Comparison of ENCODE assay signal across 14 cellular contexts in the genomic region with DNA sequence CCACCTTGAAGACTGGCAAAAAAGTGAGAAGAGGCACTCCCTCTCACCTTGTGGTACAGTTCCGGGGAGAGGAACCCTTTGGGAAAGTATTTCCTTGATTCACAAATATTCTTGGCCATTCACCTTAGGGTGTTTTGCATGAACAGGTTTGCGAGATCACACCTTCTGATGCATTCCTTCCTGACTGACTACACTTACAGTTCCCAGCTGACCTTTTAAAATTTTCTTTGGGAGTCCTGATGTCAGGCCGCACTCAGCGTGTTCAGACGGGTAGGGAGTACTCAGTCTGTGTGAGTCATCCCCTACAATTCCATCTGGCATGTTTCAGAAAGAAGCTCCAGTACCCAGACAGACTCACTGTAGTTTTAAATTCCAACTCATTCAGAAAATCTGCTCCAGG. TPM values are rescaled to one million over a fixed set of nuclear protein-coding genes. Genes with fewer than 3 reads are reported as not detected.
DNase-seq lines count a peak whose midpoint lies in the region; ATAC-seq, FAIRE-seq and TF ChIP-seq lines count a peak whose summit lies in the region.
"Had no signal": no experiment of that assay in that cellular context is flagged by ENCODE, and none has a peak within 500 bp of the region (broad histone marks: within the 10 kb centered on the region; RNA-seq: fewer than 3 reads in every experiment).

No MANE protein-coding gene starts in this region.

- peak overlapping the region; percentile 80 for H3K4me3 Mint-ChIP-seq in Caco-2 (ENCODE audit: unreplicated experiment)
- no peak overlapping the region for H3K4me3 Mint-ChIP-seq in progenitor cell of endocrine pancreas (ENCODE audit: low read depth)
- H3K4me3 Mint-ChIP-seq: activated naive CD8-positive, alpha-beta T cell treated with anti-CD3 and anti-CD28 coated beads, Interleukin-2, amount 10 ng/mL, durations not matched to agents 7 days and 5 days had no signal

- H2BK120ac ChIP-seq in mesendoderm (ENCODE audit: low read depth, low read length), result no peak overlapping the region

- CTCF ChIA-PET in Caco-2 (lab: Charles Lee), result no interaction called here

- intact Hi-C loops in Caco-2 (cut with micrococcal nuclease; ENCODE audit: unreplicated experiment), result no loop called here

- no peaks in the 10 kb centered on the region for H3K27me3 ChIP-seq in Caco-2 (replicated peaks; ENCODE audit: control insufficient read depth, insufficient read depth, low read length)
- no peaks in the 10 kb centered on the region for H3K27me3 ChIP-seq in bronchial epithelial cell (ENCODE audit: control insufficient read depth, insufficient read depth, low read length)
- no peaks in the 10 kb centered on the region for H3K27me3 ChIP-seq in mesendoderm (ENCODE audit: insufficient read depth, low read length, poor library complexity)
- H3K27me3 ChIP-seq: ovary had no signal

- TF ChIP-seq CTCF in Caco-2 (IDR thresholded peaks at IDR 0.05; ENCODE audit: insufficient read depth in 1 of 2, low read depth in 1 of 2, low read length in 1 of 2, severe bottlenecking in 1 of 2, unreplicated experiment in 1 of 2), result no peak
- no peak for TF ChIP-seq CTCF in bronchial epithelial cell (IDR thresholded peaks at IDR 0.05; ENCODE audit: insufficient read depth, low read length, severe bottlenecking)
- TF ChIP-seq CTCF in progenitor cell of endocrine pancreas (IDR thresholded peaks at IDR 0.05; ENCODE audit: unreplicated experiment), result no peak

- WGBS in mesendoderm (ENCODE audit: extremely low coverage, insufficient coverage, low lambda C conversion rate), result no CpG with 5 or more reads among the region's 5 CpGs

- H3K27ac Mint-ChIP-seq in Caco-2 (ENCODE audit: unreplicated experiment), result peak overlapping the region; percentile 53
- H3K27ac Mint-ChIP-seq in progenitor cell of endocrine pancreas, result no peak overlapping the region
- H3K27ac Mint-ChIP-seq: activated naive CD8-positive, alpha-beta T cell treated with anti-CD3 and anti-CD28 coated beads, Interleukin-2, amount 10 ng/mL, durations not matched to agents 7 days and 5 days had no signal

- no peak overlapping the region for H3K4me2 ChIP-seq in mesendoderm (ENCODE audit: low read length)

- H3K9ac ChIP-seq in mesendoderm (ENCODE audit: low read length), result no peak overlapping the region

- FAIRE-seq in HTR-8/SVneo (lab: Jason Lieb, UNC), result peak; percentile 81
- FAIRE-seq in bronchial epithelial cell (lab: Jason Lieb, UNC), result peak; percentile 98
- FAIRE-seq: K562 had no signal

- H3K4ac ChIP-seq in mesendoderm (ENCODE audit: low read depth, low read length), result no peak overlapping the region

- no peaks in the 10 kb centered on the region for H3K9me3 Mint-ChIP-seq in Caco-2 (ENCODE audit: unreplicated experiment)
- H3K9me3 Mint-ChIP-seq in progenitor cell of endocrine pancreas (ENCODE audit: low read depth), result no peaks in the 10 kb centered on the region
- H3K9me3 Mint-ChIP-seq: activated naive CD8-positive, alpha-beta T cell treated with anti-CD3 and anti-CD28 coated beads, Interleukin-2, amount 10 ng/mL, durations not matched to agents 7 days and 5 days had no signal

- H3K27ac ChIP-seq in mesendoderm (ENCODE audit: low read depth, low read length), result no peak overlapping the region
- H3K27ac ChIP-seq: ovary had no signal

- peaks cover 38% of the 10 kb centered on the region for H3K4me1 Mint-ChIP-seq in Caco-2 (ENCODE audit: low read depth, unreplicated experiment)
- H3K4me1 Mint-ChIP-seq in progenitor cell of endocrine pancreas (ENCODE audit: low read depth), result peaks cover 34% of the 10 kb centered on the region

- ATAC-seq in HG02970 (IDR thresholded peaks at IDR 0.05; ENCODE audit: low FRiP score, unreplicated experiment), result no peak
- ATAC-seq: K562 had no signal

- no peak overlapping the region for H3K18ac ChIP-seq in mesendoderm (ENCODE audit: low read length)

- H3K4me3 ChIP-seq in Caco-2 (ENCODE audit: low read depth, low read length) (no peak overlapping the region), bronchial epithelial cell (ENCODE audit: low read depth, low read length) (peak overlapping the region; percentile 55), mesendoderm (ENCODE audit: low read length) (no peak overlapping the region)
- H3K4me3 ChIP-seq: K562, ovary had no signal

- no peak overlapping the region for H2BK15ac ChIP-seq in mesendoderm (replicated peaks; ENCODE audit: low read depth)

- no peaks in the 10 kb centered on the region for H3K27me3 Mint-ChIP-seq in Caco-2 (ENCODE audit: insufficient read depth, unreplicated experiment)
- no peaks in the 10 kb centered on the region for H3K27me3 Mint-ChIP-seq in progenitor cell of endocrine pancreas
- H3K27me3 Mint-ChIP-seq: activated naive CD8-positive, alpha-beta T cell treated with anti-CD3 and anti-CD28 coated beads, Interleukin-2, amount 10 ng/mL, durations not matched to agents 7 days and 5 days had no signal

- no peak overlapping the region for H3K56ac ChIP-seq in mesendoderm (ENCODE audit: low read length)

- H2BK5ac ChIP-seq in mesendoderm (ENCODE audit: low read length), result no peak overlapping the region

- H2AK5ac ChIP-seq in mesendoderm (ENCODE audit: low read length), result no peak overlapping the region

- H3K4me1 ChIP-seq in Caco-2 (peaks cover 42% of the 10 kb centered on the region), mesendoderm (ENCODE audit: control insufficient read depth, low read depth, low read length) (peaks cover 2% of the 10 kb centered on the region)

- no peak overlapping the region for H3K23ac ChIP-seq in mesendoderm (ENCODE audit: low read length)

- H3K36me3 ChIP-seq in Caco-2 (ENCODE audit: control insufficient read depth, insufficient read depth, low read length) (no peaks in the 10 kb centered on the region), bronchial epithelial cell (ENCODE audit: control insufficient read depth, insufficient read depth, low read length) (peaks cover 4% of the 10 kb centered on the region), mesendoderm (ENCODE audit: control insufficient read depth, insufficient read depth, low read length) (no peaks in the 10 kb centered on the region)
- H3K36me3 ChIP-seq: ovary had no signal

- no peak overlapping the region for H4K8ac ChIP-seq in mesendoderm (ENCODE audit: low read depth, low read length)

- POLR2A ChIA-PET in Caco-2 (lab: Charles Lee), result no interaction called here

- H3K79me1 ChIP-seq in mesendoderm (ENCODE audit: low read length), result no peaks in the 10 kb centered on the region

- H4K5ac ChIP-seq in mesendoderm (ENCODE audit: low read length), result no peak overlapping the region

- no TSS peak for BruUV-seq in Caco-2 (replicated peaks; lab: Mats Ljungman, UMichigan)

- H3K36me3 Mint-ChIP-seq in Caco-2 (ENCODE audit: insufficient read depth, unreplicated experiment) (peaks cover 6% of the 10 kb centered on the region), progenitor cell of endocrine pancreas (ENCODE audit: insufficient read depth) (no peaks in the 10 kb centered on the region)
- H3K36me3 Mint-ChIP-seq: activated naive CD8-positive, alpha-beta T cell treated with anti-CD3 and anti-CD28 coated beads, Interleukin-2, amount 10 ng/mL, durations not matched to agents 7 days and 5 days had no signal

- H3K9me3 ChIP-seq in Caco-2, result no peaks in the 10 kb centered on the region
- H3K9me3 ChIP-seq: ovary had no signal

- no peaks in the 10 kb centered on the region for H3K79me2 ChIP-seq in mesendoderm (ENCODE audit: control insufficient read depth, insufficient read depth, low read length)

- DNase-seq in Caco-2 (no peak), HTR-8/SVneo (ENCODE audit: insufficient read length, low spot score) (peak; percentile 45), bronchial epithelial cell (ENCODE audit: low read depth) (peak; percentile 100), mesendoderm (peak; percentile 17), mesenteric fat pad (ENCODE audit: low spot score) (no peak), progenitor cell of endocrine pancreas (ENCODE audit: low spot score, unreplicated experiment) (no peak), T-helper 9 cell (no peak)
- DNase-seq: activated CD8-positive, alpha-beta memory T cell treated with anti-CD3 and anti-CD28 coated beads for 24 hours; activated naive CD8-positive, alpha-beta T cell treated with anti-CD3 and anti-CD28 coated beads, Interleukin-2, amount 10 ng/mL, durations not matched to agents 7 days and 5 days; ovary; stimulated activated CD4-positive, alpha-beta T cell treated with anti-CD3 and anti-CD28 coated beads, Interleukin-4, amount 100 ng/mL, for 4 hours had no signal

RNA-seq across cellular contexts. Expression of gene ADGRF4, which starts 1.7 kb away (rescaled TPM):
- total RNA-seq in Caco-2 (2022) (10.6 and 11.2 TPM in 2 replicates), bronchial epithelial cell (17.9 and 31.5 TPM in 2 replicates), mesenteric fat pad (not detected), progenitor cell of endocrine pancreas (2.6 TPM in 2 replicates)
- 0.25 TPM for polyA plus RNA-seq in mesendoderm (2013, experiment 1 of 2)
- 0.22 TPM for polyA plus RNA-seq in mesendoderm (2013, experiment 2 of 2)
- total RNA-seq: activated naive CD8-positive, alpha-beta T cell treated with anti-CD3 and anti-CD28 coated beads, Interleukin-2, amount 10 ng/mL, durations not matched to agents 7 days and 5 days; K562; temporal lobe had no signal
- polyA plus RNA-seq: K562 had no signal

Comparison
In these comparisons a context has a peak if more than half of its experiments do, and no peak if none do; other contexts are left out.
1. DNase-seq: peak in HTR-8/SVneo (single experiment), bronchial epithelial cell (single experiment) and mesendoderm (single experiment); none in Caco-2 (0 of 2), mesenteric fat pad (single experiment), progenitor cell of endocrine pancreas (single experiment) and T-helper 9 cell (single experiment).